In genomic region chr3:172154768-172155649, GRCh38 we compare ENCODE assay signal across 9 cellular contexts.
DNase-seq lines count a peak whose midpoint lies in the region; ATAC-seq, FAIRE-seq and TF ChIP-seq lines count a peak whose summit lies in the region.
"Had no signal": no experiment of that assay in that cellular context is flagged by ENCODE, and none has a peak within 500 bp of the region (broad histone marks: within the 10 kb centered on the region; RNA-seq: fewer than 3 reads in every experiment).

No MANE protein-coding gene starts in this region.

- no peak for TF ChIP-seq POLR2A in A549 (IDR thresholded peaks at IDR 0.05; ENCODE audit: low read length)

- ATAC-seq in A549: no peak
- ATAC-seq in GM21423 (IDR thresholded peaks at IDR 0.05; ENCODE audit: unreplicated experiment): peak; percentile 72
- ATAC-seq in HG03108 (IDR thresholded peaks at IDR 0.05; ENCODE audit: unreplicated experiment): no peak
- no peak for ATAC-seq in GM21717 (IDR thresholded peaks at IDR 0.05; ENCODE audit: unreplicated experiment)

- FAIRE-seq in A549 (lab: Jason Lieb, UNC): no peak

- H3K36me3 ChIP-seq in HUES64 (ENCODE audit: insufficient read depth, low read length): no peaks in the 10 kb centered on the region
- peaks cover 0 to 1% (median 0%) of the 10 kb centered on the region in 4 donors for H3K36me3 ChIP-seq in liver (ENCODE audit: control insufficient read depth in 4 of 4, insufficient read depth in 3 of 4, low read depth in 1 of 4, low read length in 3 of 4)

- H3K4me1 ChIP-seq in A549: peaks cover 99% of the 10 kb centered on the region
- H3K4me1 ChIP-seq in HUES64 (ENCODE audit: insufficient read depth, low read length): peaks cover 79% of the 10 kb centered on the region
- peaks cover 14 to 45% (median 29%) of the 10 kb centered on the region in 4 donors for H3K4me1 ChIP-seq in liver (ENCODE audit: control insufficient read depth in 4 of 4, insufficient read depth in 4 of 4, low read length in 3 of 4)

- TF ChIP-seq RAD21 in A549 (conservative IDR thresholded peaks at IDR 0.05 in 1 of 2, IDR thresholded peaks at IDR 0.05 in 1 of 2) (no peak), liver (IDR thresholded peaks at IDR 0.05) (peak; percentile 7 to 14)

- H3K4me2 ChIP-seq in A549: peak overlapping the region; percentile 51

- H3K9me3 ChIP-seq in A549 (no peaks in the 10 kb centered on the region), HUES64 (ENCODE audit: insufficient read depth, low read depth, low read length) (no peaks in the 10 kb centered on the region), liver (ENCODE audit: control insufficient read depth in 4 of 4, low read length in 3 of 4) (no peaks in the 10 kb centered on the region)

- H3K27me3 ChIP-seq in HUES64 (ENCODE audit: insufficient read depth, low read length): no peaks in the 10 kb centered on the region
- H3K27me3 ChIP-seq in liver (ENCODE audit: control insufficient read depth in 4 of 4, insufficient read depth in 4 of 4, low read length in 3 of 4): no peaks in the 10 kb centered on the region

- H3K27ac ChIP-seq in A549 (peak overlapping the region; percentile 91), HUES64 (ENCODE audit: low read depth, low read length) (peak overlapping the region; percentile 57), liver (ENCODE audit: low read depth in 1 of 2, low read length in 2 of 2) (peak overlapping the region; percentile 39 to 55)

- CTCF ChIA-PET in A549 (lab: Yijun Ruan, JAX): interaction anchor here (1.2 to 2.6 kb wide), 2 partner anchors 13 to 16 kb away, joined by 3 to 10 read pairs; no protein-coding TSS in a partner anchor

- POLR2A ChIA-PET in A549 (lab: Yijun Ruan, JAX): interaction anchor here (1.3 kb wide), 1 partner anchor 14 kb away, joined by 3 read pairs; no protein-coding TSS in a partner anchor

- TF ChIP-seq EP300 in A549 (IDR thresholded peaks at IDR 0.05): no peak

- H3K9ac ChIP-seq in HUES64 (ENCODE audit: low read depth, low read length) (no peak overlapping the region), liver (ENCODE audit: low read depth in 1 of 2, low read length in 2 of 2) (no peak overlapping the region)

- TF ChIP-seq CTCF in A549 (IDR thresholded peaks at IDR 0.05) (no peak), liver (IDR thresholded peaks at IDR 0.05; ENCODE audit: low read depth, low read length, missing input control) (no peak)

- 93% methylated on average over 6 of the region's 6 CpGs for WGBS in A549 (ENCODE audit: missing lambda C conversion rate)
- whole genome bisulfite sequencing in HUES64: 77% methylated on average over 6 of the region's 6 CpGs
- 85% methylated on average over 6 of the region's 6 CpGs for WGBS in liver

- DNase-seq in A549 (ENCODE audit: low read depth in 1 of 2, low spot score in 1 of 2): no peak
- no peak for DNase-seq in NCI-H526 (lab: John Stamatoyannopoulos, UW)
- no peak for DNase-seq in AG08396 (ENCODE audit: low spot score)
- DNase-seq: T-helper 1 cell had no signal

- no peak overlapping the region for H3K4me3 ChIP-seq in A549
- no peak overlapping the region for H3K4me3 ChIP-seq in HUES64 (ENCODE audit: low read length)
- no peak overlapping the region for H3K4me3 ChIP-seq in liver (ENCODE audit: low read depth in 1 of 3, low read length in 3 of 3)

TF ChIP-seq in A549, 52 proteins besides CTCF, POLR2A, EP300 and RAD21:
- no peak for TF ChIP-seq HMGXB4 (CRISPR knock-in tag; IDR thresholded peaks at IDR 0.05; ENCODE audit: borderline replicate concordance)
- no peak for TF ChIP-seq HEYL (CRISPR knock-in tag; IDR thresholded peaks at IDR 0.05)
- no peak for TF ChIP-seq GATA3 (IDR thresholded peaks at IDR 0.05; ENCODE audit: borderline replicate concordance)
- TF ChIP-seq BCL3 (IDR thresholded peaks at IDR 0.05): no peak
- TF ChIP-seq HDAC2 (IDR thresholded peaks at IDR 0.05): no peak
- TF ChIP-seq EHMT2 (IDR thresholded peaks at IDR 0.05; ENCODE audit: low read depth): no peak

TF ChIP-seq in liver, 16 proteins besides CTCF, POLR2A, EP300 and RAD21:
- TF ChIP-seq SP1 (IDR thresholded peaks at IDR 0.05) (no peak), ZBTB33 (IDR thresholded peaks at IDR 0.05) (no peak), REST (IDR thresholded peaks at IDR 0.05) (peak; percentile 44), YY1 (IDR thresholded peaks at IDR 0.05) (peak; percentile 82), HNF4G (IDR thresholded peaks at IDR 0.05) (no peak), FOXA1 (IDR thresholded peaks at IDR 0.05) (no peak), HNF4A (conservative IDR thresholded peaks at IDR 0.05) (no peak), JUND (IDR thresholded peaks at IDR 0.05) (peak in 1 of 2 donors; percentile 49), MAX (IDR thresholded peaks at IDR 0.05) (peak; percentile 17), FOXA2 (IDR thresholded peaks at IDR 0.05) (no peak), RXRA (IDR thresholded peaks at IDR 0.05) (peak in 1 of 2 donors; percentile 44), EGR1 (IDR thresholded peaks at IDR 0.05; ENCODE audit: low read depth in 2 of 2) (no peak)
